In the genomic region with DNA sequence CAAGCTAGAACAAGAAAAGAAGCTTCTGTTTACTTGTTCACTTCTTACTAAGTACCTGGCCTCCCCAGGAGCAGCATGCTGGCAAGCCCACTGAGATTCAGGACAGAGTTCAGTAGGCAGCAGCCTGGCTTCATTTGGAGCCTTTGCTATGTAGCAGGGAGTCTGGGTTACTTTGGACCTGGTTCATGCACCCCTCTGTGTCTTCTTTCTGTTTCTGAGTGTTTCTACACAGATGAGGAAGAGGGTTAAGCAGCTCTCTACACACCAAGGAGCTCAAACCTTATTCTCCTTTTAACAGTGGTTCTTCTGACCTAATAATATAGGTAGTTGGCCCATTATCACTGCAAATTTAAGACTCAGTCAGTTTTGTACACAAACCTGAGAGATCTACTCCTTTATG, we compare ENCODE assay signal across 9 cellular contexts.
DNase-seq lines count a peak whose midpoint lies in the region; ATAC-seq and TF ChIP-seq lines count a peak whose summit lies in the region.
"Had no signal": no experiment of that assay in that cellular context is flagged by ENCODE, and none has a peak within 500 bp of the region (broad histone marks: within the 10 kb centered on the region; RNA-seq: fewer than 3 reads in every experiment).

No MANE protein-coding gene starts in this region.

- no peaks in the 10 kb centered on the region for H3K9me2 ChIP-seq in SU-DHL-6 (replicated peaks; ENCODE audit: insufficient read depth, low read length)

- H3K79me2 ChIP-seq in SU-DHL-6 (ENCODE audit: insufficient read depth, low read length) = peaks cover 84% of the 10 kb centered on the region

- ATAC-seq in GM19397 (IDR thresholded peaks at IDR 0.05; ENCODE audit: unreplicated experiment) (peak; percentile 40), left colon (no peak)

- H3K9ac ChIP-seq in SU-DHL-6 (ENCODE audit: low read length) (peak overlapping the region; percentile 49), mucosa of rectum (ENCODE audit: low read depth in 1 of 2, low read length in 2 of 2) (no peak overlapping the region)

- intact Hi-C loops in left colon (cut with DNase I, micrococcal nuclease) = no loop called here

- POLR2A ChIA-PET in BJ (lab: Charles Lee) = interaction anchor here (0.6 kb wide), 2 partner anchors 154 to 1220 kb away, joined by 3 to 5 read pairs; no protein-coding TSS in a partner anchor

- CTCF ChIA-PET in BJ (lab: Yijun Ruan, JAX) = interaction anchor here (1.1 to 3.1 kb wide), 2 partner anchors 14 to 17 kb away, joined by 3 to 11 read pairs; no protein-coding TSS in a partner anchor

- peaks cover 34% of the 10 kb centered on the region for H3F3A ChIP-seq in SU-DHL-6 (ENCODE audit: insufficient read depth)

- H4K20me1 ChIP-seq in SU-DHL-6 (ENCODE audit: low read depth, low read length) = no peaks in the 10 kb centered on the region

- no peak for DNase-seq in BJ (ENCODE audit: low read depth)
- DNase-seq in mesenteric fat pad (ENCODE audit: low spot score) = no peak
- no peak for DNase-seq in left colon
- no peak for DNase-seq in activated CD8-positive, alpha-beta memory T cell treated with anti-CD3 and anti-CD28 coated beads, Interleukin-2, amount 50 U/mL, for 4 hours
- DNase-seq in COLO668 (lab: John Stamatoyannopoulos, UW; ENCODE audit: unreplicated experiment) = no peak
- DNase-seq: Karpas-422 had no signal

- H3K4me3 ChIP-seq in BJ (ENCODE audit: low read depth, low read length) (peak overlapping the region; percentile 76), SU-DHL-6 (ENCODE audit: insufficient read depth, low read length, poor library complexity, severe bottlenecking) (peak overlapping the region; percentile 39), mucosa of rectum (ENCODE audit: low read length in 2 of 2) (peak overlapping the region in 1 of 2 donors; percentile 11)

- H3K27me3 ChIP-seq in BJ (ENCODE audit: control insufficient read depth, insufficient read depth, low read length) (no peaks in the 10 kb centered on the region), SU-DHL-6 (ENCODE audit: low read length) (no peaks in the 10 kb centered on the region), mucosa of rectum (ENCODE audit: control insufficient read depth in 2 of 2, insufficient read depth in 2 of 2, low read length in 2 of 2) (no peaks in the 10 kb centered on the region)

- H3K27ac ChIP-seq in SU-DHL-6 (ENCODE audit: low read depth, low read length) (peak overlapping the region; percentile 96), mucosa of rectum (ENCODE audit: low read depth in 2 of 2, low read length in 2 of 2) (peak overlapping the region; percentile 11 to 19)

- H3K4me2 ChIP-seq in SU-DHL-6 (ENCODE audit: low read depth, low read length, poor library complexity, severe bottlenecking) = peak overlapping the region; percentile 94

- H3K9me3 ChIP-seq in SU-DHL-6 (ENCODE audit: insufficient read depth, low read length) = no peaks in the 10 kb centered on the region
- H3K9me3 ChIP-seq in mucosa of rectum (ENCODE audit: control insufficient read depth in 2 of 2, low read length in 2 of 2) = no peaks in the 10 kb centered on the region

- H3K36me3 ChIP-seq in BJ (ENCODE audit: control insufficient read depth, insufficient read depth, low read length) (peaks cover 13% of the 10 kb centered on the region), SU-DHL-6 (ENCODE audit: low read length) (peaks cover 57% of the 10 kb centered on the region), mucosa of rectum (ENCODE audit: control insufficient read depth in 2 of 2, insufficient read depth in 2 of 2, low read length in 2 of 2) (peaks cover 13 to 16% of the 10 kb centered on the region in 2 donors)

- H3K4me1 ChIP-seq in mucosa of rectum (ENCODE audit: control insufficient read depth in 2 of 2, insufficient read depth in 2 of 2, low read length in 2 of 2) = peaks cover 12 to 32% of the 10 kb centered on the region in 2 donors

- H2AFZ ChIP-seq in SU-DHL-6 (ENCODE audit: low read depth, low read length, severe bottlenecking) = no peak overlapping the region

- TF ChIP-seq CTCF in BJ (IDR thresholded peaks at IDR 0.05; ENCODE audit: insufficient read depth, low read depth, low read length) (no peak), SU-DHL-6 (IDR thresholded peaks at IDR 0.05; ENCODE audit: insufficient read depth, low read length, poor library complexity, severe bottlenecking) (no peak)
